In the genomic region with DNA sequence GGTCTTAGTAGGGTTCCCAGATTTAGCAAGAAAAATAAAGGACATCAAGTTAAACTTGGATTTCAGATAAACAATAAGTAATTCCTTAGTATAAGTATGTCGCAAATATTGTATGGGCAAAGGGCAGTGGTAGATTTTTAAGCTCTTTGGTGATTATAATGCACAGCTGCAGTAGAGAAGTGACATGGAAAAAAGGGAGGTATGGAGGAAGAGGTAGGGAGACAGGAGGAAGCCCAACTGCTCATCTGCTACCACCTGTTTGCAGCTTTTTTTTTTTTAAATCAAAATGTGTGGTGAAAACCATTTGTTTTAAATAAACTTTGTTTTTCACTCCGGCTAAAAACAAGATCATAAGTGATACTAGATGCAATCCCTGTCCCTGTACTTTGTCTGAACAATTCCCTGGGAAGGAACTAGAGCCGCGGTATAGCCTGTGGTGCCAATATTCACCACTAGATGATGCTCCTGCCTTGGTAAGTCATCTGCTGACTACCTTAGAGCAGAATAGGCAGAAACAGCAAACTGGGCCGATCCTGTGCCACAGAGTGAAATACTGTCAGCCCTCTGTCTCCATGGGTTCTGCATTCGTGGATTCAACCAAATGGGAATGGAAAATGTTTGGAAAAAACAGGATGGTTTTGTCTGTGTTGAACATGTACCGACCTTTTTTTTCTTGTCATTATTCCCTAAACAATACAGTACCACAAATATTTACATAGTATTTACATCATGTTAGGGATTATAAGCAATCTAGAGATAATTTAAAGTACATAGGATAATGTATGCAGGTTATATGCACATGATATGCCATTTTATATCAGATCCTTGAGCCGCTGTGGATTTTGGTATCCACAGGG, we compare ENCODE assay signal across 8 cellular contexts.
DNase-seq lines count a peak whose midpoint lies in the region; ATAC-seq and FAIRE-seq lines count a peak whose summit lies in the region.

No MANE protein-coding gene starts in this region.

- ATAC-seq in GM18517 (IDR thresholded peaks at IDR 0.05; ENCODE audit: unreplicated experiment) (peak; percentile 98), HG03039 (IDR thresholded peaks at IDR 0.05; ENCODE audit: unreplicated experiment) (peak; percentile 93)

- peak; percentile 80 for FAIRE-seq in A204.1 (lab: Jason Lieb, UNC)

- DNase-seq in NCI-H2107 (lab: John Stamatoyannopoulos, UW) (peak; percentile 77), UCSD-AML1 (lab: John Stamatoyannopoulos, UW; ENCODE audit: unreplicated experiment) (peak; percentile 54), brain pericyte (ENCODE audit: low read depth, low spot score) (peak; percentile 25), inferior parietal cortex (ENCODE audit: extremely low spot score) (peak; percentile 83)
- DNase-seq in stimulated activated CD4-positive, alpha-beta T cell treated with anti-CD3 and anti-CD28 coated beads, Interleukin-15, amount 100 ng/mL, for 48 hours (ENCODE audit: low read depth in 2 of 2) = peak; percentile 17 to 28

Comparison
In these comparisons a context has a peak if more than half of its experiments do, and no peak if none do; other contexts are left out.
1. Peak in every context shown above with its lines: DNase-seq and ATAC-seq.
2. DNase-seq: peak in every context shown above with its lines; median percentile 83 in inferior parietal cortex; 77 in NCI-H2107; 54 in UCSD-AML1; 25 in brain pericyte; 22 in stimulated activated CD4-positive, alpha-beta T cell treated with anti-CD3 and anti-CD28 coated beads, Interleukin-15, amount 100 ng/mL, for 48 hours.